12 cellular contexts compared by ENCODE assay signal in the genomic region with DNA sequence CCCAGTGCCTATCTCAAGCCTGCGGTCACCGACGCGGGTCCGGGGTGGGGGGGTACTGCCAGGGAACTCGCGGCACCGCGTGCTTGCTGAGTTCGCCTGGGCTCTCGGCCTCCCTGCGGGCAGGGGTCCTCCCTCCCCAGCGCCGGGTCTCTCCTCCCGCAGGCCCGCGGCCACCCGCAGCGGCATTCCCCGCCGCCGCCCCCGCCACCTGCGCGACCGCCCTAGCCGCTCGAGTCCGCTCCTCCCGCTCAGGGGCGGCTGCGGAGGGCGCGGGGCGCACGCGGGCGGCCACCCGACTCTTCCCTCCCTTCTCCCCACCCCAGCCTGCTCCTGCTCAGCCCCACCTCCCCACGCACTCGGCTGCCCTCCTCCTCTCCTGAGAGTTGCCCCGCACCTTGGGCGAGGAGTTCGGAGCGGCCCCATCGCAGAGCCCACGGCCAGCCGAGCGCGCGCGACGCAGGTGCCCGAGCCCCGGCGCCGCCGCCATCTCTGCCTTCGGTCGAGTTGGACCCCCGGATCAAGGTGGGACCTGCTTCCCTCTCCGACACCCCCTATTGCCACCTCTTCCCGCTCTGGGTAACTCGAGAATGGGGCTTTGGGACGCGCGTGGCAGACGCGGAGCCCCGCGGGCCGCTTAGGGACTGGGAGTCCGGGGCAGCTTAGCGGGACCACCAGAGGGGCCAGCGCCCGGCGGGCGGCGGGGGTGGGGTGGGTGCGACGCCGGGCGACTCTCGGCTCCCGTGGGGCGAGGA.
DNase-seq lines count a peak whose midpoint lies in the region; ATAC-seq and TF ChIP-seq lines count a peak whose summit lies in the region.
"Had no signal": no experiment of that assay in that cellular context is flagged by ENCODE, and none has a peak within 500 bp of the region (broad histone marks: within the 10 kb centered on the region; RNA-seq: fewer than 3 reads in every experiment).

No MANE protein-coding gene starts in this region.

- 0% methylated on average over 16 of the region's 86 CpGs; no CpG with 5 or more reads in 1 of the 2 donors for WGBS in gastroesophageal sphincter (ENCODE audit: low coverage in 1 of 2), 2 donors

- H3K27ac Mint-ChIP-seq in CD8-positive, alpha-beta memory T cell, result no peak overlapping the region
- H3K27ac Mint-ChIP-seq in T-helper 2 cell treated with Interferon-gamma antibody and Interleukin-4, amounts not matched to agents 5 μg/mL and 100 μg/mL, for 36 hours, result no peak overlapping the region

- H3K4me1 ChIP-seq in CD8-positive, alpha-beta memory T cell (ENCODE audit: insufficient read depth, low read length), result no peaks in the 10 kb centered on the region
- H3K4me1 ChIP-seq in Panc1 (ENCODE audit: control insufficient read depth, insufficient read depth, low read length) (no peaks in the 10 kb centered on the region), gastroesophageal sphincter (peaks cover 0 to 12% (median 6%) of the 10 kb centered on the region in 3 donors), parathyroid adenoma (peaks cover 7% of the 10 kb centered on the region)

- intact Hi-C loops in Panc1 (cut with micrococcal nuclease; ENCODE audit: unreplicated experiment), result no loop called here

- no peak for TF ChIP-seq POLR2A in gastroesophageal sphincter (IDR thresholded peaks at IDR 0.05)

- peaks cover 0 to 26% (median 4%) of the 10 kb centered on the region in 5 donors for H3K9me3 Mint-ChIP-seq in CD8-positive, alpha-beta memory T cell
- H3K9me3 Mint-ChIP-seq in T-helper 2 cell treated with Interferon-gamma antibody and Interleukin-4, amounts not matched to agents 5 μg/mL and 100 μg/mL, for 36 hours, result no peaks in the 10 kb centered on the region
- H3K9me3 Mint-ChIP-seq: activated T-cell treated with anti-CD3 and anti-CD28 coated beads, Interleukin-2, amount 50 U/mL, for 4 hours had no signal

- peaks cover 13% of the 10 kb centered on the region for H3K27me3 ChIP-seq in CD8-positive, alpha-beta memory T cell (ENCODE audit: insufficient read depth, low read length, poor library complexity, severe bottlenecking)
- peaks cover 26% of the 10 kb centered on the region for H3K27me3 ChIP-seq in Panc1 (ENCODE audit: control insufficient read depth, insufficient read depth, low read length)
- H3K27me3 ChIP-seq in gastroesophageal sphincter, result peaks cover 35% of the 10 kb centered on the region
- H3K27me3 ChIP-seq in parathyroid adenoma (ENCODE audit: control insufficient read depth, insufficient read depth, low read length), result no peaks in the 10 kb centered on the region

- no peaks in the 10 kb centered on the region for H3K36me3 ChIP-seq in CD8-positive, alpha-beta memory T cell (ENCODE audit: insufficient read depth, low read length)
- H3K36me3 ChIP-seq in Panc1 (ENCODE audit: control insufficient read depth, insufficient read depth, low read length) (no peaks in the 10 kb centered on the region), gastroesophageal sphincter (no peaks in the 10 kb centered on the region), parathyroid adenoma (ENCODE audit: control insufficient read depth, insufficient read depth, low read length) (no peaks in the 10 kb centered on the region)

- H3K9ac ChIP-seq in parathyroid adenoma, result no peak overlapping the region

- DNase-seq in CD8-positive, alpha-beta memory T cell, result no peak
- DNase-seq in Panc1 (ENCODE audit: low read depth, low spot score), result no peak
- DNase-seq in NOMO-1 (lab: John Stamatoyannopoulos, UW; ENCODE audit: unreplicated experiment in 2 of 2), result no peak
- no peak for DNase-seq in HCEC 1CT
- no peak for DNase-seq in T-helper 2 cell treated with Interferon-gamma antibody and Interleukin-4, amounts not matched to agents 5 μg/mL and 100 μg/mL, for 36 hours (ENCODE audit: low spot score)
- DNase-seq: activated T-cell treated with anti-CD3 and anti-CD28 coated beads, Interleukin-2, amount 50 U/mL, for 4 hours; MV-4-11; occipital lobe had no signal

- no peak for TF ChIP-seq CTCF in Panc1 (IDR thresholded peaks at IDR 0.05)
- TF ChIP-seq CTCF in gastroesophageal sphincter (IDR thresholded peaks at IDR 0.05), result no peak
- TF ChIP-seq CTCF in parathyroid adenoma (IDR thresholded peaks at IDR 0.05), result no peak

- H3K4me2 ChIP-seq in parathyroid adenoma (ENCODE audit: low read length), result peak overlapping the region; percentile 74

- no peaks in the 10 kb centered on the region for H3K79me2 ChIP-seq in parathyroid adenoma

- TF ChIP-seq EP300 in gastroesophageal sphincter (IDR thresholded peaks at IDR 0.05), result no peak

- no peaks in the 10 kb centered on the region for H3K9me3 ChIP-seq in CD8-positive, alpha-beta memory T cell (ENCODE audit: low read length)
- H3K9me3 ChIP-seq in Panc1 (ENCODE audit: control insufficient read depth, insufficient read depth, low read depth, low read length) (no peaks in the 10 kb centered on the region), gastroesophageal sphincter (no peaks in the 10 kb centered on the region), parathyroid adenoma (ENCODE audit: control insufficient read depth, low read length) (no peaks in the 10 kb centered on the region)

- in situ Hi-C loops in Panc1 (cut with HindIII; ENCODE audit: low pct_unique_long_range_greater_than_20kb, low sequenced_read_pairs), result no loop called here

- peak overlapping the region; percentile 48 for H2AFZ ChIP-seq in parathyroid adenoma

- H3K4me3 Mint-ChIP-seq in CD8-positive, alpha-beta memory T cell, result peak overlapping the region in 1 of 7 donors; percentile 38
- no peak overlapping the region for H3K4me3 Mint-ChIP-seq in T-helper 2 cell treated with Interferon-gamma antibody and Interleukin-4, amounts not matched to agents 5 μg/mL and 100 μg/mL, for 36 hours
- H3K4me3 Mint-ChIP-seq: activated T-cell treated with anti-CD3 and anti-CD28 coated beads, Interleukin-2, amount 50 U/mL, for 4 hours had no signal

- CTCF ChIA-PET in CD8-positive, alpha-beta memory T cell (lab: Charles Lee), result no interaction called here
- CTCF ChIA-PET in Panc1 (lab: Charles Lee), result no interaction called here

- peak overlapping the region; percentile 65 for H3K27ac ChIP-seq in CD8-positive, alpha-beta memory T cell (ENCODE audit: low read depth, low read length)
- H3K27ac ChIP-seq in Panc1 (ENCODE audit: low read length), result no peak overlapping the region
- peak overlapping the region in 3 of 4 donors; percentile 70 to 79 (median 74) for H3K27ac ChIP-seq in gastroesophageal sphincter
- no peak overlapping the region for H3K27ac ChIP-seq in parathyroid adenoma

- no peak overlapping the region for H3K4me3 ChIP-seq in CD8-positive, alpha-beta memory T cell (ENCODE audit: low read length)
- H3K4me3 ChIP-seq in Panc1 (ENCODE audit: low read depth in 2 of 2, low read length in 2 of 2) (peak overlapping the region in 1 of 2 experiments; percentile 30; a peak in 2 of 4 replicates), gastroesophageal sphincter (peak overlapping the region; percentile 32 to 62), parathyroid adenoma (ENCODE audit: low read depth, low read length) (peak overlapping the region; percentile 38)
- H3K4me3 ChIP-seq: GM12878 had no signal

- peaks cover 0 to 16% (median 2%) of the 10 kb centered on the region in 3 donors for H3K36me3 Mint-ChIP-seq in CD8-positive, alpha-beta memory T cell
- H3K36me3 Mint-ChIP-seq in T-helper 2 cell treated with Interferon-gamma antibody and Interleukin-4, amounts not matched to agents 5 μg/mL and 100 μg/mL, for 36 hours (ENCODE audit: low read depth), result no peaks in the 10 kb centered on the region

- ATAC-seq in Panc1 (peak; percentile 76), gastroesophageal sphincter (peak; percentile 51), HG03520 (IDR thresholded peaks at IDR 0.05; ENCODE audit: unreplicated experiment) (no peak)
- ATAC-seq: GM12878 had no signal

- peaks cover 2 to 9% (median 5%) of the 10 kb centered on the region in 3 donors for H3K4me1 Mint-ChIP-seq in CD8-positive, alpha-beta memory T cell
- peaks cover 2% of the 10 kb centered on the region for H3K4me1 Mint-ChIP-seq in T-helper 2 cell treated with Interferon-gamma antibody and Interleukin-4, amounts not matched to agents 5 μg/mL and 100 μg/mL, for 36 hours (ENCODE audit: low read depth)

- peaks cover 29 to 48% of the 10 kb centered on the region in 2 donors for H3K27me3 Mint-ChIP-seq in CD8-positive, alpha-beta memory T cell
- peaks cover 41% of the 10 kb centered on the region for H3K27me3 Mint-ChIP-seq in T-helper 2 cell treated with Interferon-gamma antibody and Interleukin-4, amounts not matched to agents 5 μg/mL and 100 μg/mL, for 36 hours (ENCODE audit: low read depth)

- POLR2A ChIA-PET in CD8-positive, alpha-beta memory T cell (lab: Charles Lee), result no interaction called here
- POLR2A ChIA-PET in Panc1 (lab: Charles Lee), result no interaction called here

- BruUV-seq in Panc1 (replicated peaks; lab: Mats Ljungman, UMichigan), result no TSS peak

Comparison
In these comparisons a context has a peak if more than half of its experiments do, and no peak if none do; other contexts are left out.
1. H3K27ac ChIP-seq: peak in CD8-positive, alpha-beta memory T cell (single experiment) and gastroesophageal sphincter (3 of 4); none in Panc1 (single experiment) and parathyroid adenoma (single experiment).